Comparison of ENCODE assay signal across 13 cellular contexts in the genomic region with DNA sequence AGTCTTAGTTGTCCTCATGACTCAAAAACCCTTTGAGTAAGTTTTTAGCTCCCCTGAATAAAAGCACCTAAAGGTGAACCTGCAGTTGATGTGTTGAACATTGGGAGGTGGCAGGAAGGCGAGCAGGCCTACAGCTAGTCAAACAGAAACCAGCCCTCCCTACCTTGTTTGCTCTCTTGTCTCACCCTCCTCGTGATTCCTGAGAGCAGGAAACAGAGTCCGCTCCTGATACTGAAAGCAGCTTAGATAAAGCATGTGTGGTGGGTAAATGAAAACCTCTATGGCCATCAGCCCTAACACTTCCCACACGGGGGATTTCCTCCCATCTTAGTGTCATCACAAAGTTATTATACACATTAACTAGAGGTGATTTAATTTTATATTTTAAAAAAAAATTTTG. TPM values are rescaled to one million over a fixed set of nuclear protein-coding genes. Genes with fewer than 3 reads are reported as not detected.
A peak's percentile ranks its signal among the peaks of the same experiment; 100 is the strongest.
DNase-seq lines count a peak whose midpoint lies in the region; ATAC-seq and TF ChIP-seq lines count a peak whose summit lies in the region.
"Had no signal": no experiment of that assay in that cellular context is flagged by ENCODE, and none has a peak within 500 bp of the region (broad histone marks: within the 10 kb centered on the region; RNA-seq: fewer than 3 reads in every experiment).

No MANE protein-coding gene starts in this region.

- H3K4me3 ChIP-seq in Caco-2 (ENCODE audit: low read depth, low read length), result no peak overlapping the region
- H3K4me3 ChIP-seq in ascending aorta, result no peak overlapping the region
- H3K4me3 ChIP-seq: BLaER1 treated with 17β-estradiol and CSF1 and Interleukin-3, amounts not matched to agents 10 nM and 100 nM had no signal

- H3K9me3 Mint-ChIP-seq in Caco-2 (ENCODE audit: unreplicated experiment), result no peaks in the 10 kb centered on the region

- TF ChIP-seq CTCF in Caco-2 (IDR thresholded peaks at IDR 0.05; ENCODE audit: insufficient read depth in 1 of 2, low read depth in 1 of 2, low read length in 1 of 2, severe bottlenecking in 1 of 2, unreplicated experiment in 1 of 2) (no peak), ascending aorta (IDR thresholded peaks at IDR 0.05) (no peak)

- no peaks in the 10 kb centered on the region for H3K36me3 Mint-ChIP-seq in Caco-2 (ENCODE audit: insufficient read depth, unreplicated experiment)

- H3K27me3 ChIP-seq in Caco-2 (replicated peaks; ENCODE audit: control insufficient read depth, insufficient read depth, low read length) (no peaks in the 10 kb centered on the region), ascending aorta (no peaks in the 10 kb centered on the region)
- H3K27me3 ChIP-seq: BLaER1 treated with 17β-estradiol and CSF1 and Interleukin-3, amounts not matched to agents 10 nM and 100 nM had no signal

- H3K9me3 ChIP-seq in Caco-2, result no peaks in the 10 kb centered on the region
- H3K9me3 ChIP-seq in ascending aorta, result peaks cover 0 to under 1% of the 10 kb centered on the region in 2 donors

- POLR2A ChIA-PET in Caco-2 (lab: Charles Lee), result no interaction called here

- peak overlapping the region; percentile 42 for H3K27ac Mint-ChIP-seq in Caco-2 (ENCODE audit: unreplicated experiment)

- no peaks in the 10 kb centered on the region for H3K27me3 Mint-ChIP-seq in Caco-2 (ENCODE audit: insufficient read depth, unreplicated experiment)

- CTCF ChIA-PET in Caco-2 (lab: Charles Lee), result no interaction called here

- peak; percentile 74 for ATAC-seq in GM18870 (IDR thresholded peaks at IDR 0.05; ENCODE audit: unreplicated experiment)
- peak; percentile 73 for ATAC-seq in HG02623 (IDR thresholded peaks at IDR 0.05; ENCODE audit: unreplicated experiment)
- peak; percentile 71 for ATAC-seq in HG03565 (IDR thresholded peaks at IDR 0.05; ENCODE audit: unreplicated experiment)
- ATAC-seq: HCT116 had no signal

- H3K4me1 ChIP-seq in Caco-2 (peaks cover 17% of the 10 kb centered on the region), ascending aorta (no peaks in the 10 kb centered on the region)
- H3K4me1 ChIP-seq: BLaER1 treated with 17β-estradiol and CSF1 and Interleukin-3, amounts not matched to agents 10 nM and 100 nM had no signal

- H3K4me3 Mint-ChIP-seq in Caco-2 (ENCODE audit: unreplicated experiment), result no peak overlapping the region

- no TSS peak for BruUV-seq in Caco-2 (replicated peaks; lab: Mats Ljungman, UMichigan)

- intact Hi-C loops in Caco-2 (cut with micrococcal nuclease; ENCODE audit: unreplicated experiment) (loop anchor here (2.0 to 5.0 kb wide), 2 partner anchors 17 to 49 kb away; no protein-coding TSS in a partner anchor), ascending aorta (cut with DNase I) (no loop called here)

- DNase-seq in Caco-2 (peak; percentile 35 to 50), inferior parietal cortex (ENCODE audit: extremely low spot score) (no peak), caudate nucleus (lab: John Stamatoyannopoulos, UW) (no peak), ascending aorta (ENCODE audit: low spot score in 2 of 2) (no peak)
- no peak for DNase-seq in stimulated activated CD4-positive, alpha-beta T cell treated with anti-CD3 and anti-CD28 coated beads, Interleukin-1b, Interleukin-23, amount 100 ng/mL, for 48 hours
- DNase-seq: amniotic stem cell, NCI-H526 had no signal

- H3K27ac ChIP-seq in caudate nucleus (ENCODE audit: low read depth, low read length) (no peak overlapping the region), ascending aorta (no peak overlapping the region)
- H3K27ac ChIP-seq: BLaER1 treated with 17β-estradiol and CSF1 and Interleukin-3, amounts not matched to agents 10 nM and 100 nM had no signal

- H3K4me1 Mint-ChIP-seq in Caco-2 (ENCODE audit: low read depth, unreplicated experiment), result peaks cover 14% of the 10 kb centered on the region

- H3K36me3 ChIP-seq in Caco-2 (ENCODE audit: control insufficient read depth, insufficient read depth, low read length) (no peaks in the 10 kb centered on the region), ascending aorta (no peaks in the 10 kb centered on the region)
- H3K36me3 ChIP-seq: BLaER1 treated with 17β-estradiol and CSF1 and Interleukin-3, amounts not matched to agents 10 nM and 100 nM had no signal

RNA-seq across cellular contexts. Expression of gene CLDN18, which starts 21.8 kb away (rescaled TPM):
- total RNA-seq in Caco-2 (2022) (not detected in 2 replicates), ascending aorta (0.11 TPM)
- total RNA-seq: fibroblast of villous mesenchyme had no signal

Comparison
In these comparisons a context has a peak if more than half of its experiments do, and no peak if none do; other contexts are left out.
1. DNase-seq: peak in Caco-2 (2 of 2); none in inferior parietal cortex (single experiment), caudate nucleus (0 of 61), ascending aorta (0 of 2) and stimulated activated CD4-positive, alpha-beta T cell treated with anti-CD3 and anti-CD28 coated beads, Interleukin-1b, Interleukin-23, amount 100 ng/mL, for 48 hours (single experiment).
2. Peak in every context shown above with its lines, with median percentiles within 50 percentile points of each other: ATAC-seq.